ENCODE assay signal across 7 cellular contexts in the genomic region with DNA sequence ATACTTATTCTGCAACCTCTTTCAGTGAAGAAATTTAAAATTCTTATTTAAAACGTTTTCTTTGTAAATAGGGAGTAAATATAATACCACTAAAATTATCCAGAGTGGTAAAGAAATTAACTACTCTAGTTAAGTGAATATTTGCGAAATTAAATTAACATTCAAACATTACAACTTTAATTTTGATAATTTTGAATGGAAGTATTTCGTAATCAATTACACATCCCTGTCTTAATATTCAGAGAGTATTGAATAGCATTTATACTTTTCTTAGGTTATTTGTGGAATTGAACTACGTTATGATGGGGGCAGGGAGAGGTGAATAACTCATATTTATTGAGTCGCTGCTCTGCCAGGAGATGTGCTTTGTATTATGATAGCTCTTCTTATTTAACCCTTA.
"Had no signal": no experiment of that assay in that cellular context is flagged by ENCODE, and none has a peak within 500 bp of the region (broad histone marks: within the 10 kb centered on the region; RNA-seq: fewer than 3 reads in every experiment).

No MANE protein-coding gene starts in this region.

- H3K4me2 ChIP-seq: KMS-11 had no signal

- DNase-seq: GOT3, H9, HCEC 1CT, KBM-7 had no signal

- H3K9ac ChIP-seq: KMS-11 had no signal

- H3K27ac ChIP-seq: KMS-11 had no signal

- FAIRE-seq: H54, HTR-8/SVneo had no signal
